Comparison of ENCODE assay signal across 14 cellular contexts in genomic region chr9:84500218-84500617, GRCh38.
DNase-seq lines count a peak whose midpoint lies in the region; ATAC-seq and TF ChIP-seq lines count a peak whose summit lies in the region.
"Had no signal": no experiment of that assay in that cellular context is flagged by ENCODE, and none has a peak within 500 bp of the region (broad histone marks: within the 10 kb centered on the region; RNA-seq: fewer than 3 reads in every experiment).

No MANE protein-coding gene starts in this region.

- no peaks in the 10 kb centered on the region for H3K4me1 Mint-ChIP-seq in glutamatergic neuron (ENCODE audit: low read depth, unreplicated experiment)

- H3K27ac Mint-ChIP-seq in glutamatergic neuron (ENCODE audit: unreplicated experiment) = no peak overlapping the region
- H3K27ac Mint-ChIP-seq: T-helper 1 cell treated with Interleukin-12 subunit alpha and Interleukin-12 subunit beta and Interleukin-4 antibody, amounts not matched to agents 30 μg/mL and 1 μg/mL, for 36 hours had no signal

- H3K36me3 ChIP-seq in prostate gland = no peaks in the 10 kb centered on the region

- no peaks in the 10 kb centered on the region for H3K9me3 Mint-ChIP-seq in glutamatergic neuron (ENCODE audit: unreplicated experiment)
- H3K9me3 Mint-ChIP-seq: T-helper 1 cell treated with Interleukin-12 subunit alpha and Interleukin-12 subunit beta and Interleukin-4 antibody, amounts not matched to agents 30 μg/mL and 1 μg/mL, for 36 hours had no signal

- no peak for TF ChIP-seq POLR2A in GM18505 (IDR thresholded peaks at IDR 0.05; ENCODE audit: borderline replicate concordance, extremely low read depth, insufficient read depth, insufficient read length)
- TF ChIP-seq POLR2A in prostate gland (IDR thresholded peaks at IDR 0.05) = no peak

- no peak for TF ChIP-seq CTCF in glutamatergic neuron (IDR thresholded peaks at IDR 0.05; ENCODE audit: partially characterized antibody, unreplicated experiment)
- TF ChIP-seq CTCF in prostate gland (IDR thresholded peaks at IDR 0.05) = no peak

- no peaks in the 10 kb centered on the region for H3K27me3 ChIP-seq in prostate gland (replicated peaks; ENCODE audit: insufficient read depth)
- H3K27me3 ChIP-seq: testis had no signal

- H3K4me3 Mint-ChIP-seq in glutamatergic neuron (ENCODE audit: unreplicated experiment) = no peak overlapping the region
- H3K4me3 Mint-ChIP-seq: T-helper 1 cell treated with Interleukin-12 subunit alpha and Interleukin-12 subunit beta and Interleukin-4 antibody, amounts not matched to agents 30 μg/mL and 1 μg/mL, for 36 hours had no signal

- no peaks in the 10 kb centered on the region for H3K9me3 ChIP-seq in prostate gland
- H3K9me3 ChIP-seq: testis had no signal

- intact Hi-C loops in prostate gland (cut with DNase I) = no loop called here

- no peak overlapping the region for H3K4me3 ChIP-seq in prostate gland
- H3K4me3 ChIP-seq: testis had no signal

- no peak overlapping the region for H3K27ac ChIP-seq in prostate gland
- H3K27ac ChIP-seq: epithelial cell of prostate, KMS-11, testis had no signal

- ATAC-seq in GM18505 (IDR thresholded peaks at IDR 0.05; ENCODE audit: unreplicated experiment) (peak; percentile 94), GM19452 (IDR thresholded peaks at IDR 0.05; ENCODE audit: unreplicated experiment) (peak; percentile 98), HG02852 (IDR thresholded peaks at IDR 0.05; ENCODE audit: unreplicated experiment) (peak; percentile 92), HG03469 (IDR thresholded peaks at IDR 0.05; ENCODE audit: unreplicated experiment) (peak; percentile 99)

- no peaks in the 10 kb centered on the region for H3K4me1 ChIP-seq in prostate gland (replicated peaks)
- H3K4me1 ChIP-seq: testis had no signal

- H3K36me3 Mint-ChIP-seq in glutamatergic neuron (ENCODE audit: unreplicated experiment) = no peaks in the 10 kb centered on the region

- no peak for DNase-seq in glutamatergic neuron
- DNase-seq in RPMI8226 = no peak
- DNase-seq in GM19240 (ENCODE audit: insufficient read length, low spot score) = no peak
- no peak for DNase-seq in prostate gland (ENCODE audit: low spot score)
- DNase-seq: central memory CD4-positive, alpha-beta T cell; NCI-H2107; testis had no signal

- H3K27me3 Mint-ChIP-seq in glutamatergic neuron (ENCODE audit: unreplicated experiment) = no peaks in the 10 kb centered on the region
